In the genomic region with DNA sequence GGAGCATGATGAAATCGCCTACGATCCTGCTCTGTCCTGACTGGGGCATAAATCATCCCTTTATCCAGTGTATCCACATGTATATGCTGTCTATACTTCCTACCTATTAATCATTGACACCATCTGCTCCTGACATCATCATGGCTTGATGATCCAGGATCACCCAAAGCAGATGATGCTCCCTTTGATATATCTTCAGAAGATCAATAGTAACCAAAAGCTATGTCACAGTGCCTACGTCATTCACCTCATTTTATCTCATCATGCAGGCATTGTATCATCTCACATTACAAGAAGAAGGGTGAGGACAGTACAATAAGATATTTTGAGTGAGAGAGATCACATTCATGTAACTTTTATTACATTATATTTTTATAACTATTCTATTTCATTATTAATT, we compare ENCODE assay signal across 9 cellular contexts.
"Had no signal": no experiment of that assay in that cellular context is flagged by ENCODE, and none has a peak within 500 bp of the region (broad histone marks: within the 10 kb centered on the region; RNA-seq: fewer than 3 reads in every experiment).

No MANE protein-coding gene starts in this region.

- H3K4me3 ChIP-seq: GM23248, HAP-1 had no signal

- H3K9ac ChIP-seq: GM23248 had no signal

- ATAC-seq: HCT116 had no signal

- H3K36me3 ChIP-seq: HAP-1 had no signal

- H2AFZ ChIP-seq: GM23248 had no signal

- H3K27ac ChIP-seq: GM23248, HL-60 had no signal

- DNase-seq: GM23248, GOT3, H7, HFFc6, KG1 had no signal

- FAIRE-seq: HTR-8/SVneo had no signal
